9 cellular contexts compared by ENCODE assay signal in the genomic region with DNA sequence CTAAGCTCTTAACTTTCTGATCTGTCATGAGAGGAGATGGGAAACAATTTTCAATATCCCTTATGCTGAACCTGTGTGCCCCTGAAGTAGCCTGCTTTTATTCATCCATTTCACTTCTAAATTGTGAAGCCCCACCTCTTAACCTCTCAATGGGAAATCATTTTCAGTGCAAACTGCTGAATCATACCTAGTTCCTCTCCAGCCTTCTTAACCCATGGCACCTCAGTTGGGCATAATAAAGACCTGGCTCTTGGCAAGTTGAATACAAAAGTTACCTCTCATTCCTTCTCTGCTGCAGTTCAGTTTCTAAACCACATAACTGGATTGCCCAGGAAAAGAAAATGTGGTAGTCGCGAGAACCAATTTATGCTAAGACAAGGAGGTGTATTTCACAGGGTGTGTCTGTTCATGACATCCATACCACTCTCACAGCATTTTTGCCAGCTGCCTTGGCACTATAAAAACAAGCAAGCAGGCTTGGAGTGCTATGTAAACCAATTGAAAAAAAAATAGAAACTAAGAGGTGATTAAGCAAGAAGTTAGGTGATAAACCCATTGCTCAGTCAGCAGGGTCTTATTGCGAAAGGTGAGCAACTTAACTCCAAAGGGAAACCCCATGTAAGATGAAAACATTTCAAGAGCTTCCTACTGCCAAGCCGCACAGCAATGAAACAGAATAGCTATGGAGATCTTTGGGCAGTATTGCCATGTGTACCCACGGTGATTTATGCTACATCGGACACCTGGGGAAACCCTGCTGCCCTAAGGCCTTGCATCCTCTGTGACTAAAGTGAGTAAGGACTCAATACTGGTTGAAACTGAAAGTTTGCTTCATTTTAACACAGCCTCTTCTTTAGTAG. TPM values are rescaled to one million over a fixed set of nuclear protein-coding genes. Genes with fewer than 3 reads are reported as not detected.
DNase-seq lines count a peak whose midpoint lies in the region; ATAC-seq, FAIRE-seq and TF ChIP-seq lines count a peak whose summit lies in the region.
"Had no signal": no experiment of that assay in that cellular context is flagged by ENCODE, and none has a peak within 500 bp of the region (broad histone marks: within the 10 kb centered on the region; RNA-seq: fewer than 3 reads in every experiment).

No MANE protein-coding gene starts in this region.

- H3K36me3 Mint-ChIP-seq in activated CD4-positive, alpha-beta memory T cell treated with anti-CD3 and anti-CD28 coated beads, Interleukin-2, amount 10 ng/mL, durations not matched to agents 7 days and 5 days (ENCODE audit: low read depth) = no peaks in the 10 kb centered on the region

- H3K9me3 Mint-ChIP-seq in activated CD4-positive, alpha-beta memory T cell treated with anti-CD3 and anti-CD28 coated beads, Interleukin-2, amount 10 ng/mL, durations not matched to agents 7 days and 5 days = no peaks in the 10 kb centered on the region

- DNase-seq in GM10266 (ENCODE audit: extremely low spot score) (peak; percentile 16), cerebellar cortex (ENCODE audit: low spot score) (peak; percentile 27), frontal cortex (ENCODE audit: low spot score in 2 of 2) (no peak), occipital lobe (lab: John Stamatoyannopoulos, UW) (no peak)
- DNase-seq in stimulated activated naive CD4-positive, alpha-beta T cell treated with Interleukin-2 at 50 U/mL for 16 hours (lab: John Stamatoyannopoulos, UW) = no peak
- no peak for DNase-seq in activated CD4-positive, alpha-beta memory T cell treated with anti-CD3 and anti-CD28 coated beads, Interleukin-2, amount 10 ng/mL, durations not matched to agents 7 days and 5 days
- DNase-seq: anterior cingulate cortex had no signal

- ATAC-seq in GM21390 (IDR thresholded peaks at IDR 0.05; ENCODE audit: unreplicated experiment) = peak; percentile 99
- ATAC-seq in HG03196 (IDR thresholded peaks at IDR 0.05; ENCODE audit: unreplicated experiment) = peak; percentile 100

- CTCF ChIA-PET in activated CD4-positive, alpha-beta memory T cell treated with anti-CD3 and anti-CD28 coated beads, Interleukin-2, amount 10 ng/mL, durations not matched to agents 7 days and 5 days (lab: Charles Lee) = no interaction called here

- no peaks in the 10 kb centered on the region for H3K27me3 Mint-ChIP-seq in activated CD4-positive, alpha-beta memory T cell treated with anti-CD3 and anti-CD28 coated beads, Interleukin-2, amount 10 ng/mL, durations not matched to agents 7 days and 5 days

- no peaks in the 10 kb centered on the region for H3K4me1 Mint-ChIP-seq in activated CD4-positive, alpha-beta memory T cell treated with anti-CD3 and anti-CD28 coated beads, Interleukin-2, amount 10 ng/mL, durations not matched to agents 7 days and 5 days

- H3K4me3 Mint-ChIP-seq in activated CD4-positive, alpha-beta memory T cell treated with anti-CD3 and anti-CD28 coated beads, Interleukin-2, amount 10 ng/mL, durations not matched to agents 7 days and 5 days = no peak overlapping the region

- no peak for TF ChIP-seq CTCF in GM10266 (IDR thresholded peaks at IDR 0.05; ENCODE audit: control insufficient read depth, insufficient read depth, low read depth, missing control alignments)

- FAIRE-seq in frontal cortex (lab: Jason Lieb, UNC) = no peak

- H3K27ac Mint-ChIP-seq in activated CD4-positive, alpha-beta memory T cell treated with anti-CD3 and anti-CD28 coated beads, Interleukin-2, amount 10 ng/mL, durations not matched to agents 7 days and 5 days = no peak overlapping the region

- POLR2A ChIA-PET in activated CD4-positive, alpha-beta memory T cell treated with anti-CD3 and anti-CD28 coated beads, Interleukin-2, amount 10 ng/mL, durations not matched to agents 7 days and 5 days (lab: Charles Lee) = no interaction called here

RNA-seq across cellular contexts. Expression of gene DKK1, which starts 57.0 kb away (rescaled TPM):
- 6.5 TPM for total RNA-seq in frontal cortex
- 4.5 TPM for total RNA-seq in occipital lobe
- total RNA-seq in activated CD4-positive, alpha-beta memory T cell treated with anti-CD3 and anti-CD28 coated beads, Interleukin-2, amount 10 ng/mL, durations not matched to agents 7 days and 5 days = not detected

Comparison
In these comparisons a context has a peak if more than half of its experiments do, and no peak if none do; other contexts are left out.
1. DNase-seq: peak in GM10266 (single experiment) and cerebellar cortex (single experiment); none in frontal cortex (0 of 2), occipital lobe (single experiment), stimulated activated naive CD4-positive, alpha-beta T cell treated with Interleukin-2 at 50 U/mL for 16 hours (single experiment) and activated CD4-positive, alpha-beta memory T cell treated with anti-CD3 and anti-CD28 coated beads, Interleukin-2, amount 10 ng/mL, durations not matched to agents 7 days and 5 days (single experiment).